In genomic region chr4:13476915-13477314, GRCh38 we compare ENCODE assay signal across 9 cellular contexts. TPM values are rescaled to one million over a fixed set of nuclear protein-coding genes. Genes with fewer than 3 reads are reported as not detected.
A peak's percentile ranks its signal among the peaks of the same experiment; 100 is the strongest.
DNase-seq lines count a peak whose midpoint lies in the region; ATAC-seq, FAIRE-seq and TF ChIP-seq lines count a peak whose summit lies in the region.
"Had no signal": no experiment of that assay in that cellular context is flagged by ENCODE, and none has a peak within 500 bp of the region (broad histone marks: within the 10 kb centered on the region; RNA-seq: fewer than 3 reads in every experiment).

No MANE protein-coding gene starts in this region.

- H3K9ac ChIP-seq in Karpas-422 (ENCODE audit: low read length) = no peak overlapping the region

- H3K4me2 ChIP-seq in Karpas-422 (ENCODE audit: low read depth, low read length, poor library complexity, severe bottlenecking) = peak overlapping the region; percentile 11

- H3K4me1 ChIP-seq in Karpas-422 (ENCODE audit: low read length) (peaks cover 50% of the 10 kb centered on the region), small intestine (ENCODE audit: control insufficient read depth in 2 of 2, insufficient read depth in 1 of 2, low read depth in 1 of 2, low read length in 1 of 2) (no peaks in the 10 kb centered on the region)

- peak; percentile 67 for ATAC-seq in GM21423 (IDR thresholded peaks at IDR 0.05; ENCODE audit: unreplicated experiment)

- no peaks in the 10 kb centered on the region for H3K9me2 ChIP-seq in Karpas-422 (replicated peaks; ENCODE audit: insufficient read depth, low read length)

- no peak overlapping the region for H2AFZ ChIP-seq in Karpas-422 (ENCODE audit: low read length)

- H3K4me3 ChIP-seq in Karpas-422 (ENCODE audit: low read length) (no peak overlapping the region), fibroblast of villous mesenchyme (ENCODE audit: low read depth, low read length) (no peak overlapping the region), small intestine (ENCODE audit: low read depth in 1 of 2, low read length in 2 of 2) (no peak overlapping the region)

- DNase-seq in EL (peak; percentile 71), Karpas-422 (peak; percentile 56), fibroblast of villous mesenchyme (ENCODE audit: low read depth) (peak; percentile 93), cerebellum (ENCODE audit: low spot score) (no peak), small intestine (no peak), cerebellar cortex (ENCODE audit: low spot score) (no peak), UCSD-AML1 (lab: John Stamatoyannopoulos, UW; ENCODE audit: unreplicated experiment) (no peak)
- DNase-seq: head of caudate nucleus had no signal

- no peak for FAIRE-seq in small intestine (lab: Jason Lieb, UNC)

- peaks cover 89% of the 10 kb centered on the region for H3K79me2 ChIP-seq in Karpas-422 (ENCODE audit: low read length)

- no peak for TF ChIP-seq CTCF in fibroblast of villous mesenchyme (IDR thresholded peaks at IDR 0.05; ENCODE audit: insufficient read depth, low read depth, low read length)

- WGBS in small intestine, 3 donors = 70 to 84% (median 79%) methylated on average over 2 of the region's 2 CpGs

- peak overlapping the region; percentile 49 for H3K27ac ChIP-seq in Karpas-422 (ENCODE audit: low read length)
- no peak overlapping the region for H3K27ac ChIP-seq in small intestine (ENCODE audit: low read depth in 1 of 2, low read length in 1 of 2)

- no peaks in the 10 kb centered on the region for H4K20me1 ChIP-seq in Karpas-422 (ENCODE audit: insufficient read depth, low read depth, low read length)

- H3K9me3 ChIP-seq in Karpas-422 (ENCODE audit: low read length) (no peaks in the 10 kb centered on the region), small intestine (ENCODE audit: control insufficient read depth, low read depth) (no peaks in the 10 kb centered on the region)

- H3K36me3 ChIP-seq in Karpas-422 (ENCODE audit: insufficient read depth, low read length) = peaks cover 50% of the 10 kb centered on the region
- H3K36me3 ChIP-seq in small intestine (ENCODE audit: control insufficient read depth in 2 of 2, insufficient read depth in 2 of 2, low read length in 2 of 2) = no peaks in the 10 kb centered on the region

- H3K27me3 ChIP-seq in Karpas-422 (ENCODE audit: low read length) (no peaks in the 10 kb centered on the region), small intestine (ENCODE audit: control insufficient read depth in 2 of 2, insufficient read depth in 2 of 2, low read length in 2 of 2) (no peaks in the 10 kb centered on the region)

RNA-seq across cellular contexts. Expression of gene RAB28, which starts 7.2 kb away (rescaled TPM):
- total RNA-seq in Karpas-422 (2014; rRNA removed; shearing (Covaris generic); ENCODE audit: low replicate concordance) = 29.8 and 61.8 TPM in 2 replicates
- total RNA-seq in fibroblast of villous mesenchyme (20.6 and 21.6 TPM in 2 replicates), cerebellum (23.4 TPM)
- polyA plus RNA-seq in small intestine = 10 to 100 TPM in 1 of 3 donors, 1 to 10 TPM in 2; 7.4 to 13.6 (median 8.4) TPM

Comparison
In these comparisons a context has a peak if more than half of its experiments do, and no peak if none do; other contexts are left out.
1. DNase-seq: peak in EL (single experiment), Karpas-422 (single experiment) and fibroblast of villous mesenchyme (single experiment); none in cerebellum (single experiment), small intestine (single experiment), cerebellar cortex (single experiment) and UCSD-AML1 (single experiment).